9 cellular contexts compared by ENCODE assay signal in the genomic region with DNA sequence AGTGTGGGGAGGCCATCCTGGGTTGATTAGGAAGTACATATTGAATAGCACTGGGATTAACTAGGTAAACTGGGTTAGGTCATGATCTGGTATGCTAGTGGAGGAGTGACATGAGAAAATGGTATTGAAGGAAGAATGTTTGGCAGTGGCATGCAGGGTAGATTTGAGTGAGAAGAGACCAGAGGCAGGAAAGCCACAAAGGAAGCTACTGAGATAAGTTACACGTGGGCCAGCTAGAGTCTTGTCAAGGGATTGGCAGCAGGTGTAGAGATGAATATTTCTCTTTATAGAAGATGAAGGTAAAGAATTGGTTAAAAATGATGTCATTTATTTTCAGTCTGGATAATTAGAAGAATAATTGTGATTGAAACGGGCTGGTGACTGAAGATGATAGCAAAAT.
"Had no signal": no experiment of that assay in that cellular context is flagged by ENCODE, and none has a peak within 500 bp of the region (broad histone marks: within the 10 kb centered on the region; RNA-seq: fewer than 3 reads in every experiment).

No MANE protein-coding gene starts in this region.

- H3K4me1 Mint-ChIP-seq: H9 had no signal

- H3K9me3 Mint-ChIP-seq: H9, HFFc6 had no signal

- ATAC-seq: K562 had no signal

- DNase-seq: GM23248, GOT3, H9, HCEC 1CT, HFFc6, IMR-90, KG1 had no signal

- H3K9ac ChIP-seq: GM23248 had no signal

- FAIRE-seq: K562 had no signal

- H3K4me3 Mint-ChIP-seq: H9, HFFc6 had no signal

- H3K27ac Mint-ChIP-seq: H9, HFFc6 had no signal

- H3K4me3 ChIP-seq: GM23248, K562 had no signal

- H3K27ac ChIP-seq: GM23248, HL-60 had no signal

- H2AFZ ChIP-seq: GM23248 had no signal
